8 cellular contexts compared by ENCODE assay signal in genomic region chr2:101823347-101823791, GRCh38.
DNase-seq lines count a peak whose midpoint lies in the region; ATAC-seq and TF ChIP-seq lines count a peak whose summit lies in the region.

No MANE protein-coding gene starts in this region.

- H3K9me3 ChIP-seq in gastrocnemius medialis = no peaks in the 10 kb centered on the region

- intact Hi-C loops in activated naive CD4-positive, alpha-beta T cell treated with anti-CD3 and anti-CD28 coated beads for 36 hours (cut with micrococcal nuclease) = loop anchor here (2.0 kb wide), 3 partner anchors 35 to 405 kb away; no protein-coding TSS in a partner anchor
- intact Hi-C loops in Right ventricle myocardium superior (cut with DNase I) (no loop called here), gastrocnemius medialis (cut with DNase I; ENCODE audit: low total_unique reads) (no loop called here)

- H3K4me3 Mint-ChIP-seq in activated naive CD4-positive, alpha-beta T cell treated with anti-CD3 and anti-CD28 coated beads for 36 hours = peak overlapping the region; percentile 3

- CTCF ChIA-PET in activated naive CD4-positive, alpha-beta T cell treated with anti-CD3 and anti-CD28 coated beads for 36 hours (lab: Charles Lee) = interaction anchor here (0.9 to 2.5 kb wide), 12 partner anchors 11 to 405 kb away, joined by 3 to 11 read pairs (median 4); no protein-coding TSS in a partner anchor

- peak; percentile 24 to 67 (median 48) for TF ChIP-seq CTCF in gastrocnemius medialis (IDR thresholded peaks at IDR 0.05 in 4 of 5, conservative IDR thresholded peaks at IDR 0.05 in 1 of 5)

- H3K27ac Mint-ChIP-seq in activated naive CD4-positive, alpha-beta T cell treated with anti-CD3 and anti-CD28 coated beads for 36 hours = peak overlapping the region; percentile 71

- ATAC-seq in GM18502 (IDR thresholded peaks at IDR 0.05; ENCODE audit: poor library complexity, unreplicated experiment) (peak; percentile 75), HG03175 (IDR thresholded peaks at IDR 0.05; ENCODE audit: unreplicated experiment) (peak; percentile 65), Right ventricle myocardium superior (ENCODE audit: poor library complexity) (peak; percentile 74), gastrocnemius medialis (peak; percentile 73 to 77)

- no peak overlapping the region for H3K27ac ChIP-seq in gastrocnemius medialis

- no peaks in the 10 kb centered on the region for H3K27me3 Mint-ChIP-seq in activated naive CD4-positive, alpha-beta T cell treated with anti-CD3 and anti-CD28 coated beads for 36 hours (ENCODE audit: low read depth)

- peaks cover 70% of the 10 kb centered on the region for H3K4me1 Mint-ChIP-seq in activated naive CD4-positive, alpha-beta T cell treated with anti-CD3 and anti-CD28 coated beads for 36 hours (ENCODE audit: low read depth)

- in situ Hi-C loops in SK-MEL-5 (cut with HindIII; ENCODE audit: low pct_unique_long_range_greater_than_20kb, low sequenced_read_pairs) = no loop called here
- in situ Hi-C loops in gastrocnemius medialis (cut with MboI; ENCODE audit: low sequenced_read_pairs in 4 of 4) = loop anchor here in 3 of 4 donors (10.0 kb wide), 3 partner anchors 129 to 409 kb away; partner anchors contain the start of gene MAP4K4 (in 2 of the 3)

- TF ChIP-seq POLR2A in gastrocnemius medialis (IDR thresholded peaks at IDR 0.05) = no peak

- no peaks in the 10 kb centered on the region for H3K9me3 Mint-ChIP-seq in activated naive CD4-positive, alpha-beta T cell treated with anti-CD3 and anti-CD28 coated beads for 36 hours

- H3K36me3 ChIP-seq in gastrocnemius medialis = peaks cover 0 to 10% of the 10 kb centered on the region in 2 donors

- no peaks in the 10 kb centered on the region for H3K27me3 ChIP-seq in gastrocnemius medialis

- DNase-seq in SK-MEL-5 (ENCODE audit: low read depth, low spot score) (peak; percentile 69), Right ventricle myocardium superior (no peak), gastrocnemius medialis (peak; percentile 13 to 42), NCI-H1092 treated with DMSO at 0.1 percent for 48 hours (lab: John Stamatoyannopoulos, UW) (no peak), COLO668 (lab: John Stamatoyannopoulos, UW; ENCODE audit: unreplicated experiment) (no peak)
- DNase-seq in activated naive CD4-positive, alpha-beta T cell treated with anti-CD3 and anti-CD28 coated beads for 36 hours = peak; percentile 84

- H3K4me3 ChIP-seq in gastrocnemius medialis = no peak overlapping the region

- peaks cover 15 to 17% of the 10 kb centered on the region in 2 donors for H3K4me1 ChIP-seq in gastrocnemius medialis

- peaks cover 19% of the 10 kb centered on the region for H3K36me3 Mint-ChIP-seq in activated naive CD4-positive, alpha-beta T cell treated with anti-CD3 and anti-CD28 coated beads for 36 hours (ENCODE audit: low read depth)

Comparison
In these comparisons a context has a peak if more than half of its experiments do, and no peak if none do; other contexts are left out.
1. DNase-seq: peak in SK-MEL-5 (single experiment), activated naive CD4-positive, alpha-beta T cell treated with anti-CD3 and anti-CD28 coated beads for 36 hours (single experiment) and gastrocnemius medialis (2 of 2); none in Right ventricle myocardium superior (single experiment), NCI-H1092 treated with DMSO at 0.1 percent for 48 hours (single experiment) and COLO668 (single experiment).
2. Peak in every context shown above with its lines, with median percentiles within 50 percentile points of each other: ATAC-seq.